ENCODE assay signal across 14 cellular contexts in genomic region chr7:55140981-55141278, GRCh38.
DNase-seq lines count a peak whose midpoint lies in the region; ATAC-seq and TF ChIP-seq lines count a peak whose summit lies in the region.
"Had no signal": no experiment of that assay in that cellular context is flagged by ENCODE, and none has a peak within 500 bp of the region (broad histone marks: within the 10 kb centered on the region; RNA-seq: fewer than 3 reads in every experiment).

No MANE protein-coding gene starts in this region.

- no peak overlapping the region for H3K9ac ChIP-seq in BLaER1 treated with 17β-estradiol and CSF1 and Interleukin-3, amounts not matched to agents 10 nM and 100 nM

- TF ChIP-seq CTCF in RWPE2 (IDR thresholded peaks at IDR 0.05; ENCODE audit: poor library complexity, severe bottlenecking) (no peak), GM13976 (IDR thresholded peaks at IDR 0.05; ENCODE audit: borderline replicate concordance, control extremely low read depth, extremely low read depth, insufficient read depth, missing control alignments) (no peak), sigmoid colon (IDR thresholded peaks at IDR 0.05) (no peak)

- peaks cover 0 to 14% (median 5%) of the 10 kb centered on the region in 11 experiments; a peak in 10 of 22 replicates for H3K9me3 ChIP-seq in BLaER1 treated with 17β-estradiol and CSF1 and Interleukin-3, amounts not matched to agents 10 nM and 100 nM (replicated peaks in 1 of 11)
- H3K9me3 ChIP-seq in RWPE2 (ENCODE audit: severe bottlenecking) (no peaks in the 10 kb centered on the region), sigmoid colon (peaks cover 0 to 3% (median 1%) of the 10 kb centered on the region in 4 donors)
- H3K9me3 ChIP-seq: colonic mucosa had no signal

- peak overlapping the region in 9 of 11 experiments; percentile 8 to 65 (median 39); a peak in 12 of 22 replicates for H3K4me2 ChIP-seq in BLaER1 treated with 17β-estradiol and CSF1 and Interleukin-3, amounts not matched to agents 10 nM and 100 nM

- H3K4me3 ChIP-seq in BLaER1 treated with 17β-estradiol and CSF1 and Interleukin-3, amounts not matched to agents 10 nM and 100 nM, result no peak overlapping the region
- H3K4me3 ChIP-seq in RWPE2 (ENCODE audit: severe bottlenecking), result no peak overlapping the region
- no peak overlapping the region for H3K4me3 ChIP-seq in sigmoid colon
- H3K4me3 ChIP-seq: colonic mucosa had no signal

- peak; percentile 28 for ATAC-seq in GM19035 (IDR thresholded peaks at IDR 0.05; ENCODE audit: unreplicated experiment)
- peak; percentile 35 for ATAC-seq in HG02943 (IDR thresholded peaks at IDR 0.05; ENCODE audit: low read depth, unreplicated experiment)
- no peak for ATAC-seq in RWPE2 (ENCODE audit: low read depth)

- no peaks in the 10 kb centered on the region for H3K36me3 ChIP-seq in BLaER1 treated with 17β-estradiol and CSF1 and Interleukin-3, amounts not matched to agents 10 nM and 100 nM
- H3K36me3 ChIP-seq in RWPE2 (ENCODE audit: low read depth) (peaks cover 97% of the 10 kb centered on the region), sigmoid colon (peaks cover 0 to 33% (median 0%) of the 10 kb centered on the region in 4 donors)
- H3K36me3 ChIP-seq: colonic mucosa had no signal

- H4K20me1 ChIP-seq in BLaER1 treated with 17β-estradiol and CSF1 and Interleukin-3, amounts not matched to agents 10 nM and 100 nM, result no peaks in the 10 kb centered on the region

- intact Hi-C loops in sigmoid colon (cut with DNase I), result no loop called here

- in situ Hi-C loops in GM13976 (cut with MboI; ENCODE audit: low sequenced_read_pairs, unreplicated experiment), result no loop called here

- TF ChIP-seq EP300 in sigmoid colon (IDR thresholded peaks at IDR 0.05), result no peak

- H3K27ac ChIP-seq in BLaER1 treated with 17β-estradiol and CSF1 and Interleukin-3, amounts not matched to agents 10 nM and 100 nM, result peak overlapping the region in 7 of 11 experiments; percentile 10 to 68 (median 44); a peak in 11 of 22 replicates
- H3K27ac ChIP-seq in RWPE2 (ENCODE audit: poor library complexity, severe bottlenecking), result peak overlapping the region; percentile 50
- H3K27ac ChIP-seq in sigmoid colon, result peak overlapping the region in 2 of 4 donors; percentile 30 to 50
- H3K27ac ChIP-seq: C4-2B, colonic mucosa had no signal

- DNase-seq in RWPE2 (ENCODE audit: low spot score) (no peak), T1000 (lab: John Stamatoyannopoulos, UW) (no peak), DMS114 treated with DMSO at 0.1 percent for 48 hours (lab: John Stamatoyannopoulos, UW; ENCODE audit: unreplicated experiment) (no peak), GM13976 (ENCODE audit: low spot score) (no peak), sigmoid colon (no peak)
- DNase-seq: activated CD4-positive, alpha-beta T cell treated with anti-CD3 and anti-CD28 coated beads, Interleukin-2, amount 50 U/mL, for 48 hours; colonic mucosa; KG1; NCI-H524 treated with DMSO at 0.1 percent for 48 hours; SW 1271 had no signal

- H3K27me3 ChIP-seq in BLaER1 treated with 17β-estradiol and CSF1 and Interleukin-3, amounts not matched to agents 10 nM and 100 nM, result peaks cover 0 to 10% (median 0%) of the 10 kb centered on the region in 11 experiments; a peak in 1 of 22 replicates
- H3K27me3 ChIP-seq in RWPE2 (ENCODE audit: insufficient read depth, poor library complexity, severe bottlenecking) (no peaks in the 10 kb centered on the region), sigmoid colon (no peaks in the 10 kb centered on the region)
- H3K27me3 ChIP-seq: colonic mucosa had no signal

- peaks cover 0 to 18% (median 10%) of the 10 kb centered on the region in 10 experiments; a peak in 12 of 20 replicates for H3K4me1 ChIP-seq in BLaER1 treated with 17β-estradiol and CSF1 and Interleukin-3, amounts not matched to agents 10 nM and 100 nM
- H3K4me1 ChIP-seq in RWPE2 (ENCODE audit: insufficient read depth, poor library complexity, severe bottlenecking) (peaks cover 37% of the 10 kb centered on the region), sigmoid colon (peaks cover 0 to 18% (median 13%) of the 10 kb centered on the region in 4 donors)
- H3K4me1 ChIP-seq: colonic mucosa had no signal

- TF ChIP-seq POLR2A in sigmoid colon (IDR thresholded peaks at IDR 0.05), result no peak
